16 cellular contexts compared by ENCODE assay signal in genomic region chr14:33767721-33768457, GRCh38.
A peak's percentile ranks its signal among the peaks of the same experiment; 100 is the strongest.
DNase-seq lines count a peak whose midpoint lies in the region; FAIRE-seq and TF ChIP-seq lines count a peak whose summit lies in the region.
"Had no signal": no experiment of that assay in that cellular context is flagged by ENCODE, and none has a peak within 500 bp of the region (broad histone marks: within the 10 kb centered on the region; RNA-seq: fewer than 3 reads in every experiment).

No MANE protein-coding gene starts in this region.

- H3K27ac ChIP-seq in endothelial cell of umbilical vein (ENCODE audit: insufficient read depth, low read depth, low read length) (peak overlapping the region; percentile 60), osteoblast (ENCODE audit: low read depth, low read length) (no peak overlapping the region), esophagus muscularis mucosa (replicated peaks in 1 of 4) (no peak overlapping the region)
- H3K27ac ChIP-seq: psoas muscle had no signal

- H3K9ac ChIP-seq in Loucy (ENCODE audit: low read depth, low read length, poor library complexity, severe bottlenecking): no peak overlapping the region
- peak overlapping the region; percentile 29 for H3K9ac ChIP-seq in endothelial cell of umbilical vein (replicated peaks; ENCODE audit: extremely low read depth, insufficient read depth, low read length)

- H3K9me3 ChIP-seq in Loucy (ENCODE audit: insufficient read depth, low read depth, low read length) (no peaks in the 10 kb centered on the region), endothelial cell of umbilical vein (replicated peaks; ENCODE audit: control insufficient read depth, insufficient read depth, low read length) (no peaks in the 10 kb centered on the region), osteoblast (ENCODE audit: low read depth, low read length) (no peaks in the 10 kb centered on the region), esophagus muscularis mucosa (no peaks in the 10 kb centered on the region)
- H3K9me3 ChIP-seq: Caco-2, psoas muscle had no signal

- no peaks in the 10 kb centered on the region for H3K27me3 ChIP-seq in Loucy (ENCODE audit: insufficient read depth, low read length, poor library complexity, severe bottlenecking)
- no peaks in the 10 kb centered on the region for H3K27me3 ChIP-seq in endothelial cell of umbilical vein (ENCODE audit: control insufficient read depth in 2 of 2, insufficient read depth in 2 of 2, low read length in 2 of 2)
- H3K27me3 ChIP-seq in osteoblast (ENCODE audit: insufficient read depth, low read length): no peaks in the 10 kb centered on the region
- H3K27me3 ChIP-seq in esophagus muscularis mucosa: no peaks in the 10 kb centered on the region

- H3K36me3 Mint-ChIP-seq in activated CD4-positive, alpha-beta T cell treated with anti-CD3 and anti-CD28 coated beads, Interleukin-2, amount 10 ng/mL, durations not matched to agents 7 days and 5 days (ENCODE audit: low read depth): no peaks in the 10 kb centered on the region
- H3K36me3 Mint-ChIP-seq: naive thymus-derived CD8-positive, alpha-beta T cell had no signal

- H3K4me3 Mint-ChIP-seq in activated CD4-positive, alpha-beta T cell treated with anti-CD3 and anti-CD28 coated beads, Interleukin-2, amount 10 ng/mL, durations not matched to agents 7 days and 5 days: no peak overlapping the region
- H3K4me3 Mint-ChIP-seq: naive thymus-derived CD8-positive, alpha-beta T cell; stimulated activated naive CD8-positive, alpha-beta T cell treated with anti-CD3 and anti-CD28 coated beads, Interleukin-15, Interleukin-2, amounts not matched to agents 100 ng/mL and 50 ng/mL, for 24 hours had no signal

- no peaks in the 10 kb centered on the region for H3F3A ChIP-seq in Loucy (ENCODE audit: low read depth)

- no peaks in the 10 kb centered on the region for H3K36me3 ChIP-seq in Loucy (ENCODE audit: insufficient read depth, low read length)
- H3K36me3 ChIP-seq in endothelial cell of umbilical vein (ENCODE audit: control insufficient read depth in 2 of 2, extremely low read depth in 1 of 2, insufficient read depth in 2 of 2, low read length in 2 of 2): no peaks in the 10 kb centered on the region
- H3K36me3 ChIP-seq in osteoblast (ENCODE audit: insufficient read depth, low read length): no peaks in the 10 kb centered on the region
- H3K36me3 ChIP-seq in esophagus muscularis mucosa: no peaks in the 10 kb centered on the region

- no peak overlapping the region for H3K4me3 ChIP-seq in AG09309 (ENCODE audit: control insufficient read depth, low read depth, low read length)
- no peak overlapping the region for H3K4me3 ChIP-seq in Loucy (ENCODE audit: low read length, poor library complexity, severe bottlenecking)
- no peak overlapping the region for H3K4me3 ChIP-seq in endothelial cell of umbilical vein (replicated peaks in 1 of 3; ENCODE audit: insufficient read depth in 1 of 3, low read depth in 1 of 3, low read length in 3 of 3)
- no peak overlapping the region for H3K4me3 ChIP-seq in osteoblast (ENCODE audit: insufficient read depth, low read length)
- H3K4me3 ChIP-seq in esophagus muscularis mucosa: no peak overlapping the region
- H3K4me3 ChIP-seq: psoas muscle had no signal

- no peak for TF ChIP-seq CTCF in AG09309 (IDR thresholded peaks at IDR 0.05; ENCODE audit: control insufficient read depth, insufficient read depth, low read depth, low read length, missing control alignments)
- no peak for TF ChIP-seq CTCF in Loucy (conservative IDR thresholded peaks at IDR 0.05; ENCODE audit: low read length)
- TF ChIP-seq CTCF in endothelial cell of umbilical vein (IDR thresholded peaks at IDR 0.05; ENCODE audit: extremely low read depth in 1 of 2, insufficient read depth in 1 of 2, low read depth in 1 of 2, low read length in 2 of 2): no peak
- no peak for TF ChIP-seq CTCF in osteoblast (IDR thresholded peaks at IDR 0.05; ENCODE audit: extremely low read depth, low read depth, low read length)
- TF ChIP-seq CTCF in esophagus muscularis mucosa (IDR thresholded peaks at IDR 0.05): no peak
- no peak for TF ChIP-seq CTCF in GM13976 (IDR thresholded peaks at IDR 0.05; ENCODE audit: borderline replicate concordance, control extremely low read depth, extremely low read depth, insufficient read depth, missing control alignments)

- 78% methylated on average over 4 of the region's 4 CpGs for WGBS in esophagus muscularis mucosa

- no peaks in the 10 kb centered on the region for H4K20me1 ChIP-seq in Loucy (ENCODE audit: insufficient read depth, low read length, poor library complexity, severe bottlenecking)
- H4K20me1 ChIP-seq in endothelial cell of umbilical vein (replicated peaks; ENCODE audit: control insufficient read depth, extremely low read depth, insufficient read depth, low read length): no peaks in the 10 kb centered on the region
- no peaks in the 10 kb centered on the region for H4K20me1 ChIP-seq in osteoblast (ENCODE audit: insufficient read depth, low read length)

- peaks cover 5% of the 10 kb centered on the region for H3K4me1 ChIP-seq in Loucy (ENCODE audit: insufficient read depth, low read length, poor library complexity, severe bottlenecking)
- peaks cover 26% of the 10 kb centered on the region for H3K4me1 ChIP-seq in endothelial cell of umbilical vein (ENCODE audit: control insufficient read depth, extremely low read depth, insufficient read depth, low read length)
- peaks cover 8% of the 10 kb centered on the region for H3K4me1 ChIP-seq in osteoblast (ENCODE audit: insufficient read depth, low read length)
- H3K4me1 ChIP-seq in esophagus muscularis mucosa: peaks cover 0 to 12% (median 6%) of the 10 kb centered on the region in 4 donors
- H3K4me1 ChIP-seq: Caco-2, psoas muscle had no signal

- in situ Hi-C loops in GM13976 (cut with MboI; ENCODE audit: low sequenced_read_pairs, unreplicated experiment): no loop called here

- no peaks in the 10 kb centered on the region for H3K79me2 ChIP-seq in Loucy (ENCODE audit: insufficient read depth, low read length)
- no peaks in the 10 kb centered on the region for H3K79me2 ChIP-seq in endothelial cell of umbilical vein (ENCODE audit: control insufficient read depth, insufficient read depth, low read length)
- H3K79me2 ChIP-seq in osteoblast (ENCODE audit: insufficient read depth, low read length): no peaks in the 10 kb centered on the region

- no TSS peak for BruUV-seq in endothelial cell of umbilical vein (replicated peaks; lab: Mats Ljungman, UMichigan)

- TF ChIP-seq EP300 in esophagus muscularis mucosa (IDR thresholded peaks at IDR 0.05): no peak

- POLR2A ChIA-PET in endothelial cell of umbilical vein (lab: Charles Lee): no interaction called here
- POLR2A ChIA-PET in activated CD4-positive, alpha-beta T cell treated with anti-CD3 and anti-CD28 coated beads, Interleukin-2, amount 10 ng/mL, durations not matched to agents 7 days and 5 days (lab: Charles Lee): no interaction called here

- no peaks in the 10 kb centered on the region for H3K4me1 Mint-ChIP-seq in activated CD4-positive, alpha-beta T cell treated with anti-CD3 and anti-CD28 coated beads, Interleukin-2, amount 10 ng/mL, durations not matched to agents 7 days and 5 days
- H3K4me1 Mint-ChIP-seq: naive thymus-derived CD8-positive, alpha-beta T cell had no signal

- no peaks in the 10 kb centered on the region for H3K9me2 ChIP-seq in Loucy (replicated peaks; ENCODE audit: low read depth, low read length)

- no peak overlapping the region for H3K27ac Mint-ChIP-seq in activated CD4-positive, alpha-beta T cell treated with anti-CD3 and anti-CD28 coated beads, Interleukin-2, amount 10 ng/mL, durations not matched to agents 7 days and 5 days
- H3K27ac Mint-ChIP-seq: naive thymus-derived CD8-positive, alpha-beta T cell; stimulated activated naive CD8-positive, alpha-beta T cell treated with anti-CD3 and anti-CD28 coated beads, Interleukin-15, Interleukin-2, amounts not matched to agents 100 ng/mL and 50 ng/mL, for 24 hours had no signal

- TF ChIP-seq POLR2A in endothelial cell of umbilical vein (IDR thresholded peaks at IDR 0.05; ENCODE audit: low read depth, low read length) (no peak), esophagus muscularis mucosa (IDR thresholded peaks at IDR 0.05; ENCODE audit: low read depth) (no peak)

- DNase-seq in AG09309 (ENCODE audit: low read depth) (peak; percentile 32), endothelial cell of umbilical vein (ENCODE audit: low read depth, low spot score) (peak; percentile 63), osteoblast (ENCODE audit: insufficient read length, low spot score, missing footprints) (no peak), NAMALWA (ENCODE audit: low spot score) (no peak), esophagus muscularis mucosa (ENCODE audit: extremely low spot score) (no peak), GM13976 (ENCODE audit: low spot score) (no peak)
- no peak for DNase-seq in activated CD4-positive, alpha-beta T cell treated with anti-CD3 and anti-CD28 coated beads, Interleukin-2, amount 10 ng/mL, durations not matched to agents 7 days and 5 days
- DNase-seq: activated gamma-delta T cell; anterior cingulate cortex; Caco-2; mammary epithelial cell; naive thymus-derived CD8-positive, alpha-beta T cell; psoas muscle had no signal

- H3K9me1 ChIP-seq in endothelial cell of umbilical vein (replicated peaks; ENCODE audit: control insufficient read depth, extremely low read depth, insufficient read depth, low read length): no peaks in the 10 kb centered on the region

- CTCF ChIA-PET in endothelial cell of umbilical vein (lab: Charles Lee): interaction anchor here (0.8 to 2.8 kb wide), 5 partner anchors 15 to 203 kb away, joined by 3 to 14 read pairs (median 3); no protein-coding TSS in a partner anchor
- CTCF ChIA-PET in activated CD4-positive, alpha-beta T cell treated with anti-CD3 and anti-CD28 coated beads, Interleukin-2, amount 10 ng/mL, durations not matched to agents 7 days and 5 days (lab: Charles Lee): no interaction called here

- H2AFZ ChIP-seq in Loucy (ENCODE audit: low read length) (peak overlapping the region; percentile 8; the same call in 1 of the 2 replicates), endothelial cell of umbilical vein (ENCODE audit: low read depth, low read length) (peak overlapping the region; percentile 67), osteoblast (ENCODE audit: low read length) (peak overlapping the region; percentile 32)

- dilution Hi-C loops in endothelial cell of umbilical vein (cut with MboI; ENCODE audit: extremely low pct_ligation_motif_present, low sequenced_read_pairs): no loop called here

- peak; percentile 63 for FAIRE-seq in endothelial cell of umbilical vein (lab: Jason Lieb, UNC)
- FAIRE-seq: colon had no signal

- H3K4me2 ChIP-seq in Loucy (ENCODE audit: low read depth, low read length, poor library complexity, severe bottlenecking): no peak overlapping the region
- H3K4me2 ChIP-seq in endothelial cell of umbilical vein (ENCODE audit: insufficient read depth, low read length): peak overlapping the region; percentile 25
- H3K4me2 ChIP-seq in osteoblast (ENCODE audit: insufficient read depth, low read length): peak overlapping the region; percentile 36

- intact Hi-C loops in endothelial cell of umbilical vein (cut with micrococcal nuclease): loop anchor here (2.0 to 10.0 kb wide), 2 partner anchors 203 to 293 kb away; no protein-coding TSS in a partner anchor
- intact Hi-C loops in esophagus muscularis mucosa (cut with DNase I): no loop called here

- peaks cover 5% of the 10 kb centered on the region for H3K27me3 Mint-ChIP-seq in activated CD4-positive, alpha-beta T cell treated with anti-CD3 and anti-CD28 coated beads, Interleukin-2, amount 10 ng/mL, durations not matched to agents 7 days and 5 days

- no peaks in the 10 kb centered on the region for H3K9me3 Mint-ChIP-seq in activated CD4-positive, alpha-beta T cell treated with anti-CD3 and anti-CD28 coated beads, Interleukin-2, amount 10 ng/mL, durations not matched to agents 7 days and 5 days
- H3K9me3 Mint-ChIP-seq: naive thymus-derived CD8-positive, alpha-beta T cell; stimulated activated naive CD8-positive, alpha-beta T cell treated with anti-CD3 and anti-CD28 coated beads, Interleukin-15, Interleukin-2, amounts not matched to agents 100 ng/mL and 50 ng/mL, for 24 hours had no signal

Comparison
In these comparisons a context has a peak if more than half of its experiments do, and no peak if none do; other contexts are left out.
1. DNase-seq: peak in AG09309 (single experiment) and endothelial cell of umbilical vein (single experiment); none in osteoblast (single experiment), NAMALWA (single experiment), activated CD4-positive, alpha-beta T cell treated with anti-CD3 and anti-CD28 coated beads, Interleukin-2, amount 10 ng/mL, durations not matched to agents 7 days and 5 days (single experiment), esophagus muscularis mucosa (single experiment) and GM13976 (single experiment).
2. H2AFZ ChIP-seq: peak in every context shown above with its lines; median percentile 67 in endothelial cell of umbilical vein; 32 in osteoblast; 8 in Loucy.